ENCODE assay signal across 14 cellular contexts in the genomic region with DNA sequence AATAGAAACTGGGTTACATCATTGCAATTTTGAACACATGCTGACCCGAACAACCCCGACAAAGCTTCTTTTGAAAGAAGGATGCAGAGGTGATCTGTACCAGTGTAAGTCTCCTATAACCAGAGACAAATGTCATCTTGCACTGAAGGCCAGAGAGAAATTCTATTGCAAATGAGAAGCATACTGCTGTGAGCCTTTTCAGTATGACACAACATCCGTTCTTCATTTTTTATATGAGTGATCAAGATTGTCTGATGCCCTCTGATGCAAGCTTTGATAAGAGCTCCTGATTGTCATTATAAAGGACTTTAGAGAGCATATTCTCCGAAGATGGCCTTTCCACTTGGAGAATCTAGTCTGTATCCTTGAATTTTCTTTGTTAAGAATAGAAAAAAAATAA.
"Had no signal": no experiment of that assay in that cellular context is flagged by ENCODE, and none has a peak within 500 bp of the region (broad histone marks: within the 10 kb centered on the region; RNA-seq: fewer than 3 reads in every experiment).

No MANE protein-coding gene starts in this region.

- H3K27ac Mint-ChIP-seq: endodermal cell, mesothelial cell of epicardium had no signal

- H3K4me3 ChIP-seq: lower lobe of right lung, tibial nerve, vagina had no signal

- H3K27me3 ChIP-seq: tibial nerve, vagina had no signal

- DNase-seq: activated CD4-positive, alpha-beta T cell treated with anti-CD3 and anti-CD28 coated beads, Interleukin-2, amount 50 U/mL, for 48 hours; activated CD4-positive, CD25-positive, alpha-beta regulatory T cell; activated CD8-positive, alpha-beta memory T cell treated with anti-CD3 and anti-CD28 coated beads, Interleukin-2, amount 50 U/mL, for 4 hours; activated naive CD4-positive, alpha-beta T cell; aorta; endodermal cell; erythroblast; hypothalamus; lower lobe of right lung; stimulated activated CD4-positive, alpha-beta T cell treated with anti-CD3 and anti-CD28 coated beads, Interleukin-4, amount 100 ng/mL, for 24 hours had no signal

- H3K4me3 Mint-ChIP-seq: endodermal cell, mesothelial cell of epicardium, neural crest cell had no signal

- H3K36me3 Mint-ChIP-seq: mesothelial cell of epicardium had no signal

- H3K27ac ChIP-seq: lower lobe of right lung, tibial nerve, vagina had no signal

- H3K4me1 Mint-ChIP-seq: neural crest cell had no signal

- H3K9me3 Mint-ChIP-seq: endodermal cell, mesothelial cell of epicardium, neural crest cell had no signal

- H3K9me3 ChIP-seq: lower lobe of right lung, tibial nerve, vagina had no signal

- H3K36me3 ChIP-seq: lower lobe of right lung, tibial nerve, vagina had no signal
